Comparison of ENCODE assay signal across 8 cellular contexts in genomic region chr4:153257151-153257620, GRCh38. TPM values are rescaled to one million over a fixed set of nuclear protein-coding genes. Genes with fewer than 3 reads are reported as not detected.
DNase-seq lines count a peak whose midpoint lies in the region; ATAC-seq and TF ChIP-seq lines count a peak whose summit lies in the region.

No MANE protein-coding gene starts in this region.

- H2AK5ac ChIP-seq in IMR-90 (ENCODE audit: low read depth, low read length), result no peak overlapping the region; the same call in 1 of the 2 replicates

- CTCF ChIA-PET in IMR-90 (lab: Yijun Ruan, JAX), result interaction anchor here (0.9 kb wide), 1 partner anchor 12 kb away, joined by 3 read pairs; no protein-coding TSS in a partner anchor
- CTCF ChIA-PET in activated naive CD4-positive, alpha-beta T cell treated with anti-CD3 and anti-CD28 coated beads for 36 hours (lab: Charles Lee), result interaction anchor here (0.5 kb wide), 1 partner anchor 589 kb away, joined by 8 read pairs; no protein-coding TSS in a partner anchor

- no peaks in the 10 kb centered on the region for H3K9me2 ChIP-seq in hepatocyte (replicated peaks; ENCODE audit: insufficient read depth)

- H2BK15ac ChIP-seq in IMR-90 (ENCODE audit: low read depth, low read length), result no peak overlapping the region

- H3K79me2 ChIP-seq in hepatocyte, result peaks cover 93% of the 10 kb centered on the region

- no CpG with 5 or more reads among the region's 11 CpGs for WGBS in IMR-90 (ENCODE audit: extremely low coverage in 2 of 2, insufficient read length in 1 of 2), 2 experiments
- 17% methylated on average over 11 of the region's 11 CpGs for WGBS in hepatocyte (ENCODE audit: low lambda C conversion rate, missing lambda C conversion rate)

- H3K14ac ChIP-seq in IMR-90 (replicated peaks; ENCODE audit: low read depth, low read length), result peak overlapping the region; percentile 29; the same call in 1 of the 2 replicates

- no peaks in the 10 kb centered on the region for H3K36me3 ChIP-seq in IMR-90 (ENCODE audit: control insufficient read depth, insufficient read depth, low read length)
- no peaks in the 10 kb centered on the region for H3K36me3 ChIP-seq in hepatocyte (replicated peaks; ENCODE audit: insufficient read depth, low read depth)

- peaks cover 18 to 48% of the 10 kb centered on the region in 2 experiments for H3K79me1 ChIP-seq in IMR-90 (ENCODE audit: low read depth in 1 of 2, low read length in 2 of 2)

- H4K5ac ChIP-seq in IMR-90 (ENCODE audit: low read depth, low read length), result peak overlapping the region; percentile 66

- peak; percentile 20 for DNase-seq in activated naive CD4-positive, alpha-beta T cell treated with Interleukin-2 at 50 U/mL for 16 hours
- DNase-seq in activated naive CD4-positive, alpha-beta T cell (lab: John Stamatoyannopoulos, UW), result no peak
- peak; percentile 83 for DNase-seq in IMR-90
- peak; percentile 76 for DNase-seq in activated naive CD4-positive, alpha-beta T cell treated with anti-CD3 and anti-CD28 coated beads for 36 hours
- DNase-seq in hepatocyte (ENCODE audit: low spot score), result peak; percentile 70
- peak; percentile 44 to 59 for DNase-seq in stimulated activated CD4-positive, alpha-beta T cell treated with anti-CD3 and anti-CD28 coated beads, Interleukin-2, amount 100 ng/mL, for 24 hours
- no peak for DNase-seq in LoVo (ENCODE audit: low spot score)
- no peak for DNase-seq in NCI-H774 (lab: John Stamatoyannopoulos, UW)

- in situ Hi-C loops in IMR-90 (cut with MboI; ENCODE audit: low sequenced_read_pairs), result no loop called here

- no TSS peak for BruUV-seq in IMR-90 (replicated peaks; lab: Mats Ljungman, UMichigan)

- H2BK120ac ChIP-seq in IMR-90 (ENCODE audit: low read depth, low read length), result peak overlapping the region; percentile 35; the same call in 1 of the 2 replicates

- peak overlapping the region; percentile 22 for H2BK20ac ChIP-seq in IMR-90 (ENCODE audit: low read depth, low read length)

- H3K9me3 ChIP-seq in IMR-90 (ENCODE audit: control insufficient read depth, insufficient read depth, low read length), result peaks cover 2% of the 10 kb centered on the region
- H3K9me3 ChIP-seq in hepatocyte (ENCODE audit: low read depth), result no peaks in the 10 kb centered on the region

- H3K9ac ChIP-seq in IMR-90 (ENCODE audit: low read depth, low read length), result peak overlapping the region; percentile 49

- peak overlapping the region; percentile 26; the same call in 1 of the 2 replicates for H3K18ac ChIP-seq in IMR-90 (ENCODE audit: low read depth, low read length)

- peaks cover 1% of the 10 kb centered on the region for H3K4me1 Mint-ChIP-seq in activated naive CD4-positive, alpha-beta T cell treated with anti-CD3 and anti-CD28 coated beads for 36 hours (ENCODE audit: low read depth)

- no peak for TF ChIP-seq CTCF in IMR-90 (conservative IDR thresholded peaks at IDR 0.05; ENCODE audit: low read depth, low read length)
- TF ChIP-seq CTCF in hepatocyte (IDR thresholded peaks at IDR 0.05; ENCODE audit: poor library complexity), result no peak

- peak overlapping the region; percentile 90 for H3K4me2 ChIP-seq in IMR-90 (ENCODE audit: low read depth, low read length)
- peak overlapping the region; percentile 68 for H3K4me2 ChIP-seq in hepatocyte

- H3K9me1 ChIP-seq in IMR-90 (ENCODE audit: insufficient read depth, low read length), result peaks cover 4% of the 10 kb centered on the region; the same call in 1 of the 2 replicates

- H2AK9ac ChIP-seq in IMR-90 (replicated peaks; ENCODE audit: low read depth, low read length, poor library complexity), result peak overlapping the region; percentile 33

- H3K36me3 Mint-ChIP-seq in activated naive CD4-positive, alpha-beta T cell treated with anti-CD3 and anti-CD28 coated beads for 36 hours (ENCODE audit: low read depth), result no peaks in the 10 kb centered on the region

- peak; percentile 99 for ATAC-seq in IMR-90 (ENCODE audit: low read depth)

- H3K9me3 Mint-ChIP-seq in activated naive CD4-positive, alpha-beta T cell treated with anti-CD3 and anti-CD28 coated beads for 36 hours, result no peaks in the 10 kb centered on the region

- H3K27me3 ChIP-seq in IMR-90 (ENCODE audit: control insufficient read depth, insufficient read depth, low read length) (no peaks in the 10 kb centered on the region), hepatocyte (no peaks in the 10 kb centered on the region)

- peak overlapping the region; percentile 55; the same call in 1 of the 2 replicates for H3K56ac ChIP-seq in IMR-90 (ENCODE audit: extremely low read depth, insufficient read depth, low read length)

- intact Hi-C loops in IMR-90 (cut with micrococcal nuclease), result no loop called here
- intact Hi-C loops in activated naive CD4-positive, alpha-beta T cell treated with anti-CD3 and anti-CD28 coated beads for 36 hours (cut with micrococcal nuclease), result no loop called here

- peak overlapping the region; percentile 43; the same call in 1 of the 2 replicates for H3K23ac ChIP-seq in IMR-90 (ENCODE audit: low read depth, low read length)

- TF ChIP-seq RAD21 in IMR-90 (IDR thresholded peaks at IDR 0.05; ENCODE audit: low read length), result 0 out of 2 replicates have a peak, but pooled peaks have one; percentile 9

- POLR2A ChIA-PET in IMR-90 (lab: Charles Lee; ENCODE audit: unreplicated experiment), result no interaction called here

- H4K91ac ChIP-seq in IMR-90 (ENCODE audit: insufficient read depth, low read depth, low read length), result peak overlapping the region; percentile 57; the same call in 1 of the 2 replicates

- H3K27ac Mint-ChIP-seq in activated naive CD4-positive, alpha-beta T cell treated with anti-CD3 and anti-CD28 coated beads for 36 hours, result no peak overlapping the region

- H2AFZ ChIP-seq in IMR-90 (replicated peaks; ENCODE audit: low read length, poor library complexity), result peak overlapping the region; percentile 86
- H2AFZ ChIP-seq in hepatocyte, result no peak overlapping the region

- H3K4me3 ChIP-seq in IMR-90 (ENCODE audit: insufficient read depth, low read depth, low read length), result no peak overlapping the region; the same call in 1 of the 2 replicates
- no peak overlapping the region for H3K4me3 ChIP-seq in hepatocyte

- dilution Hi-C loops in IMR-90 (cut with HindIII; ENCODE audit: low sequenced_read_pairs, unreplicated experiment), result no loop called here

- H3K27ac ChIP-seq in IMR-90 (ENCODE audit: insufficient read depth, low read length), result peak overlapping the region; percentile 31; the same call in 1 of the 2 replicates
- H3K27ac ChIP-seq in hepatocyte, result peak overlapping the region; percentile 16

- H3K4ac ChIP-seq in IMR-90 (ENCODE audit: low read depth, low read length), result peak overlapping the region; percentile 52

- H3K27me3 Mint-ChIP-seq in activated naive CD4-positive, alpha-beta T cell treated with anti-CD3 and anti-CD28 coated beads for 36 hours (ENCODE audit: low read depth), result no peaks in the 10 kb centered on the region

- no peak for TF ChIP-seq POLR2A in IMR-90 (IDR thresholded peaks at IDR 0.05; ENCODE audit: low read depth, low read length)

- no peak overlapping the region for H3K4me3 Mint-ChIP-seq in activated naive CD4-positive, alpha-beta T cell treated with anti-CD3 and anti-CD28 coated beads for 36 hours

- peaks cover 5% of the 10 kb centered on the region for H3K4me1 ChIP-seq in IMR-90 (ENCODE audit: control insufficient read depth, insufficient read depth, low read length)
- peaks cover 7% of the 10 kb centered on the region for H3K4me1 ChIP-seq in hepatocyte (ENCODE audit: insufficient read depth)

- H2BK5ac ChIP-seq in IMR-90 (ENCODE audit: low read depth, low read length, poor library complexity, severe bottlenecking), result peak overlapping the region; percentile 17

- H4K8ac ChIP-seq in IMR-90 (ENCODE audit: low read depth in 2 of 2, low read length in 2 of 2), result peak overlapping the region; percentile 47 to 93

- no peaks in the 10 kb centered on the region for H4K20me1 ChIP-seq in IMR-90 (ENCODE audit: insufficient read depth, low read length)
- H4K20me1 ChIP-seq in hepatocyte (ENCODE audit: insufficient read depth, poor library complexity, severe bottlenecking), result peaks cover 7% of the 10 kb centered on the region

TF ChIP-seq in IMR-90, 13 proteins besides CTCF, POLR2A, EP300 and RAD21:
- TF ChIP-seq NFE2L2 (IDR thresholded peaks at IDR 0.05; ENCODE audit: low read depth, low read length) (0 out of 2 replicates have a peak, but pooled peaks have one; percentile 28), MAZ (IDR thresholded peaks at IDR 0.05; ENCODE audit: borderline replicate concordance, low read depth, low read length) (peak; percentile 46; the same call in 1 of the 2 replicates), RFX5 (IDR thresholded peaks at IDR 0.05; ENCODE audit: low read depth, low read length) (peak; percentile 64; the same call in 1 of the 2 replicates), FOS (IDR thresholded peaks at IDR 0.05; ENCODE audit: low read depth, low read length) (peak; percentile 35), BHLHE40 (IDR thresholded peaks at IDR 0.05; ENCODE audit: low read depth, low read length) (peak; percentile 97), RCOR1 (IDR thresholded peaks at IDR 0.05; ENCODE audit: insufficient replicate concordance, low read length) (no peak), MAFK (IDR thresholded peaks at IDR 0.05; ENCODE audit: low read depth, low read length) (peak; percentile 70), USF2 (IDR thresholded peaks at IDR 0.05; ENCODE audit: low read depth, low read length) (peak; percentile 66; the same call in 1 of the 2 replicates), SMC3 (IDR thresholded peaks at IDR 0.05; ENCODE audit: low read depth, low read length) (no peak)

RNA-seq across cellular contexts. Expression of gene TRIM2, which starts 52.9 kb away (rescaled TPM):
- total RNA-seq in IMR-90 (2012; rRNA removed) (52.2 and 64.2 TPM in 2 replicates), hepatocyte (82.1 and 84.1 TPM in 2 replicates)
- polyA plus RNA-seq in IMR-90 (2012; rRNA removed) (15.9 and 16.0 TPM in 2 replicates), hepatocyte (24.4 and 32.0 TPM in 2 replicates)
- 6.7 and 14.0 TPM in 2 replicates for polyA plus RNA-seq in IMR-90 (2012; cell fraction: cytosol; rRNA removed)
- polyA plus RNA-seq in IMR-90 (2012; cell fraction: nucleus; rRNA removed; ENCODE audit: low replicate concordance), result 19.2 and 24.1 TPM in 2 replicates
- 1 to 10 TPM; 3.8 to 4.2 TPM for total RNA-seq in activated naive CD4-positive, alpha-beta T cell treated with anti-CD3 and anti-CD28 coated beads for 36 hours

Comparison
In these comparisons a context has a peak if more than half of its experiments do, and no peak if none do; other contexts are left out.
1. DNase-seq: peak in activated naive CD4-positive, alpha-beta T cell treated with Interleukin-2 at 50 U/mL for 16 hours (single experiment), IMR-90 (single experiment), activated naive CD4-positive, alpha-beta T cell treated with anti-CD3 and anti-CD28 coated beads for 36 hours (single experiment), hepatocyte (single experiment) and stimulated activated CD4-positive, alpha-beta T cell treated with anti-CD3 and anti-CD28 coated beads, Interleukin-2, amount 100 ng/mL, for 24 hours (2 of 2); none in activated naive CD4-positive, alpha-beta T cell (0 of 4), LoVo (single experiment) and NCI-H774 (single experiment).
2. RNA of gene TRIM2, which starts 52.9 kb away (total RNA-seq): 82.1 to 84.1 TPM in hepatocyte and 52.2 to 64.2 TPM in IMR-90; 3.8 to 4.2 TPM in activated naive CD4-positive, alpha-beta T cell treated with anti-CD3 and anti-CD28 coated beads for 36 hours; every median in the first group is over 10 times any median in the second.